ENCODE assay signal across 14 cellular contexts in the genomic region with DNA sequence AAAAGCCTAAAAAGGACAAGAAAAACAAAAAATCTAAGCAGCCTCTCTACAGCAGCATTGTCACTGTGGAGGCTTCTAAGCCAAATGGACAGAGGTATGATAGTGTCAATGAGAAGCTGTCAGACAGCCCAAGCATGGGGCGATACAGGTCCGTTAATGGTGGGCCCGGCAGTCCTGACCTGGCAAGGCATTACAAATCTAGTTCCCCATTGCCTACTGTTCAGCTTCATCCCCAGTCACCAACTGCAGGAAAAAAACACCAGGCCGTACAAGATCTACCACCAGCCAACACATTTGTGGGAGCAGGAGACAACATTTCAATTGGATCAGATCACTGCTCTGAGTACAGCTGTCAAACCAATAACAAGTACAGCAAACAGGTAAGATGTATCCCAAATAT. TPM values are rescaled to one million over a fixed set of nuclear protein-coding genes. Genes with fewer than 3 reads are reported as not detected.
DNase-seq lines count a peak whose midpoint lies in the region; TF ChIP-seq lines count a peak whose summit lies in the region.
"Had no signal": no experiment of that assay in that cellular context is flagged by ENCODE, and none has a peak within 500 bp of the region (broad histone marks: within the 10 kb centered on the region; RNA-seq: fewer than 3 reads in every experiment).

No MANE protein-coding gene starts in this region.

- H3K4me1 ChIP-seq in HUES64 (ENCODE audit: insufficient read depth, low read length), result peaks cover 24% of the 10 kb centered on the region
- peaks cover 3% of the 10 kb centered on the region for H3K4me1 ChIP-seq in mesodermal cell (ENCODE audit: control insufficient read depth, insufficient read depth, low read length, poor library complexity, severe bottlenecking)
- H3K4me1 ChIP-seq in stomach, result peaks cover 5 to 33% (median 27%) of the 10 kb centered on the region in 4 donors
- H3K4me1 ChIP-seq in SK-N-SH (ENCODE audit: control insufficient read depth in 1 of 2, insufficient read depth in 2 of 2, low read depth in 1 of 2, low read length in 1 of 2), result peaks cover 0 to 35% of the 10 kb centered on the region in 2 experiments; a peak in 2 of 4 replicates
- H3K4me1 ChIP-seq: parathyroid adenoma had no signal

- no peak overlapping the region for H3K4me2 ChIP-seq in SK-N-SH

- no peak for DNase-seq in coronary artery (ENCODE audit: low spot score)
- DNase-seq in stomach, result no peak
- DNase-seq in activated CD4-positive, CD25-positive, alpha-beta regulatory T cell treated with anti-CD3 and anti-CD28 coated beads, Interleukin-2, amount 50 U/mL, for 72 hours, result no peak
- no peak for DNase-seq in SK-N-SH
- DNase-seq in NOMO-1 treated with DMSO at 0.1 percent for 48 hours (lab: John Stamatoyannopoulos, UW; ENCODE audit: unreplicated experiment), result no peak
- no peak for DNase-seq in NCI-H526 treated with DMSO at 0.1 percent for 48 hours (lab: John Stamatoyannopoulos, UW)
- DNase-seq: activated naive CD4-positive, alpha-beta T cell treated with anti-CD3 and anti-CD28 coated beads for 36 hours; MV-4-11; stimulated activated naive B cell treated with anti-CD40 and anti-IgM and Interleukin-4, amounts not matched to agents 10 μg/mL and 1 μg/mL and 100 μg/mL, for 72 hours; T1000 had no signal

- no peak for TF ChIP-seq RAD21 in SK-N-SH (IDR thresholded peaks at IDR 0.05; ENCODE audit: low read length)

- 80% methylated on average over 4 of the region's 4 CpGs for WGBS in HUES64
- WGBS in mesodermal cell (ENCODE audit: insufficient coverage in 2 of 2), 2 experiments, result 45 to 67% methylated on average over 3 of the region's 4 CpGs
- WGBS in stomach, 5 donors, result 27 to 45% (median 33%) methylated on average over 4 of the region's 4 CpGs
- 84% methylated on average over 4 of the region's 4 CpGs for WGBS in SK-N-SH (ENCODE audit: low lambda C conversion rate)

- no peaks in the 10 kb centered on the region for H3F3A ChIP-seq in SK-N-SH (replicated peaks; ENCODE audit: insufficient read depth)

- H3K79me2 ChIP-seq in SK-N-SH (ENCODE audit: insufficient read depth), result no peaks in the 10 kb centered on the region
- H3K79me2 ChIP-seq: parathyroid adenoma had no signal

- H3K4me3 ChIP-seq in HUES64 (ENCODE audit: low read length), result peak overlapping the region; percentile 89; the same call in 1 of the 2 replicates
- H3K4me3 ChIP-seq in coronary artery, result peak overlapping the region; percentile 91
- peak overlapping the region; percentile 73 for H3K4me3 ChIP-seq in mesodermal cell (ENCODE audit: extremely low read depth, insufficient read depth, low read length, poor library complexity, severe bottlenecking)
- H3K4me3 ChIP-seq in stomach, result peak overlapping the region; percentile 60 to 77 (median 72)
- H3K4me3 ChIP-seq in SK-N-SH (ENCODE audit: low read depth in 2 of 2, low read length in 1 of 2), result no peak overlapping the region; a peak in 1 of 4 replicates

- POLR2A ChIA-PET in SK-N-SH (lab: Yijun Ruan, JAX), result no interaction called here

- H4K20me1 ChIP-seq in SK-N-SH (ENCODE audit: insufficient read depth), result no peaks in the 10 kb centered on the region

- no peak for TF ChIP-seq CTCF in coronary artery (IDR thresholded peaks at IDR 0.05)
- no peak for TF ChIP-seq CTCF in stomach (IDR thresholded peaks at IDR 0.05)
- TF ChIP-seq CTCF in SK-N-SH (IDR thresholded peaks at IDR 0.05), result no peak

- no peak for TF ChIP-seq EP300 in stomach (IDR thresholded peaks at IDR 0.05)
- TF ChIP-seq EP300 in SK-N-SH (IDR thresholded peaks at IDR 0.05; ENCODE audit: borderline replicate concordance in 1 of 2, low read depth in 1 of 2, low read length in 1 of 2), result no peak

- H3K27ac ChIP-seq in HUES64 (ENCODE audit: low read depth, low read length) (no peak overlapping the region), coronary artery (peak overlapping the region; percentile 30 to 53), mesodermal cell (ENCODE audit: low read depth, low read length, severe bottlenecking) (no peak overlapping the region), stomach (peak overlapping the region in 1 of 5 donors; percentile 83), SK-N-SH (ENCODE audit: low read depth in 2 of 2, low read length in 1 of 2) (no peak overlapping the region)
- H3K27ac ChIP-seq: parathyroid adenoma had no signal

- no peaks in the 10 kb centered on the region for H3K9me2 ChIP-seq in SK-N-SH

- no peak for TF ChIP-seq POLR2A in stomach (IDR thresholded peaks at IDR 0.05)

- H3K9ac ChIP-seq in HUES64 (ENCODE audit: low read depth, low read length) (no peak overlapping the region), SK-N-SH (no peak overlapping the region)
- H3K9ac ChIP-seq: parathyroid adenoma had no signal

- intact Hi-C loops in stomach (cut with DNase I; ENCODE audit: low total_unique reads), result no loop called here

- CTCF ChIA-PET in SK-N-SH (lab: Yijun Ruan, JAX), result interaction anchor here (0.8 to 2.8 kb wide), 5 partner anchors 9 to 328 kb away, joined by 3 to 12 read pairs (median 3); no protein-coding TSS in a partner anchor

- H3K9me3 ChIP-seq in HUES64 (ENCODE audit: insufficient read depth, low read depth, low read length) (no peaks in the 10 kb centered on the region), mesodermal cell (ENCODE audit: control insufficient read depth, low read length) (no peaks in the 10 kb centered on the region), stomach (no peaks in the 10 kb centered on the region), SK-N-SH (no peaks in the 10 kb centered on the region)

- peaks cover 39% of the 10 kb centered on the region for H3K27me3 ChIP-seq in HUES64 (ENCODE audit: insufficient read depth, low read length)
- H3K27me3 ChIP-seq in stomach, result peaks cover 0 to 52% (median 28%) of the 10 kb centered on the region in 3 donors
- H3K27me3 ChIP-seq in SK-N-SH (ENCODE audit: insufficient read depth), result peaks cover 42% of the 10 kb centered on the region

- peaks cover 10% of the 10 kb centered on the region; the same call in 1 of the 2 replicates for H3K36me3 ChIP-seq in HUES64 (ENCODE audit: insufficient read depth, low read length)
- peaks cover 20% of the 10 kb centered on the region for H3K36me3 ChIP-seq in mesodermal cell (ENCODE audit: control insufficient read depth, insufficient read depth, low read length)
- no peaks in the 10 kb centered on the region for H3K36me3 ChIP-seq in stomach
- H3K36me3 ChIP-seq in SK-N-SH (replicated peaks in 1 of 2; ENCODE audit: control insufficient read depth in 1 of 2, insufficient read depth in 2 of 2, low read length in 1 of 2), result peaks cover 0 to 2% of the 10 kb centered on the region in 2 experiments

- no peak overlapping the region for H2AFZ ChIP-seq in SK-N-SH (ENCODE audit: low read depth)
- H2AFZ ChIP-seq: parathyroid adenoma had no signal

TF ChIP-seq in SK-N-SH, 30 proteins besides CTCF, POLR2A, EP300 and RAD21 (continues in another document):
- TF ChIP-seq TCF12 (IDR thresholded peaks at IDR 0.05) (no peak), FOXJ3 (CRISPR knock-in tag; IDR thresholded peaks at IDR 0.05) (no peak), RFX5 (IDR thresholded peaks at IDR 0.05; ENCODE audit: low read length) (no peak), YY1 (IDR thresholded peaks at IDR 0.05; ENCODE audit: low read depth) (no peak), MEF2A (IDR thresholded peaks at IDR 0.05; ENCODE audit: borderline replicate concordance, low read depth) (no peak), ELF1 (IDR thresholded peaks at IDR 0.05) (no peak), NFIC (IDR thresholded peaks at IDR 0.05; ENCODE audit: borderline replicate concordance) (no peak), REST (IDR thresholded peaks at IDR 0.05; ENCODE audit: low read depth, low read length) (no peak), MXI1 (IDR thresholded peaks at IDR 0.05; ENCODE audit: low read depth, low read length) (no peak), SIN3A (IDR thresholded peaks at IDR 0.05; ENCODE audit: borderline replicate concordance, low read depth, low read length) (no peak)
- TF ChIP-seq, protein P1, sequence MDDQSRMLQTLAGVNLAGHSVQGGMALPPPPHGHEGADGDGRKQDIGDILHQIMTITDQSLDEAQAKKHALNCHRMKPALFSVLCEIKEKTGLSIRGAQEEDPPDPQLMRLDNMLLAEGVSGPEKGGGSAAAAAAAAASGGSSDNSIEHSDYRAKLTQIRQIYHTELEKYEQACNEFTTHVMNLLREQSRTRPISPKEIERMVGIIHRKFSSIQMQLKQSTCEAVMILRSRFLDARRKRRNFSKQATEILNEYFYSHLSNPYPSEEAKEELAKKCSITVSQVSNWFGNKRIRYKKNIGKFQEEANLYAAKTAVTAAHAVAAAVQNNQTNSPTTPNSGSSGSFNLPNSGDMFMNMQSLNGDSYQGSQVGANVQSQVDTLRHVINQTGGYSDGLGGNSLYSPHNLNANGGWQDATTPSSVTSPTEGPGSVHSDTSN (IDR thresholded peaks at IDR 0.05), result no peak

RNA-seq across cellular contexts. Expression of gene PCDH7, which starts 4.0 kb away (rescaled TPM):
- 8.5 TPM for polyA plus RNA-seq in HUES64 (2013, experiment 1 of 2)
- 10.3 TPM for polyA plus RNA-seq in HUES64 (2013, experiment 2 of 2)
- polyA plus RNA-seq in mesodermal cell (2013, experiment 1 of 2), result 46.1 TPM
- polyA plus RNA-seq in mesodermal cell (2013, experiment 2 of 2), result 39.3 TPM
- 100 to 1,000 TPM in 1 of 5 donors, 10 to 100 TPM in 4; 38.8 to 130 (median 56.0) TPM for total RNA-seq in stomach
- polyA plus RNA-seq in stomach (1 to 10 TPM; 2.3 to 9.1 (median 2.8) TPM), SK-N-SH (2012; rRNA removed) (0.45 and 0.48 TPM in 2 replicates)
- polyA plus RNA-seq in SK-N-SH (2012; cell fraction: cytosol; rRNA removed), result 0.45 and 0.53 TPM in 2 replicates
- polyA plus RNA-seq in SK-N-SH (2012; cell fraction: nucleus; rRNA removed), result 0.35 and 0.63 TPM in 2 replicates
- total RNA-seq: activated naive CD4-positive, alpha-beta T cell treated with anti-CD3 and anti-CD28 coated beads for 36 hours had no signal
- polyA plus RNA-seq: CD14-positive monocyte had no signal

Comparison
In these comparisons a context has a peak if more than half of its experiments do, and no peak if none do; other contexts are left out.
1. H3K27ac ChIP-seq: peak in coronary artery (2 of 2); none in HUES64 (single experiment), mesodermal cell (single experiment) and SK-N-SH (0 of 2).
2. H3K4me3 ChIP-seq: peak in HUES64 (single experiment), coronary artery (single experiment), mesodermal cell (single experiment) and stomach (4 of 4); none in SK-N-SH (0 of 2).